ENCODE assay signal across 24 cellular contexts in genomic region chr9:1454980-1455367, GRCh38.
"Had no signal": no experiment of that assay in that cellular context is flagged by ENCODE, and none has a peak within 500 bp of the region (broad histone marks: within the 10 kb centered on the region; RNA-seq: fewer than 3 reads in every experiment).

No MANE protein-coding gene starts in this region.

- H3K27ac ChIP-seq: ascending aorta, Peyer's patch, RWPE1, SJCRH30, WERI-Rb-1 had no signal

- H3K27me3 ChIP-seq: ascending aorta, body of pancreas, Peyer's patch, SJCRH30 had no signal

- H3K4me1 Mint-ChIP-seq: activated naive CD8-positive, alpha-beta T cell treated with anti-CD3 and anti-CD28 coated beads, Interleukin-2, amount 10 ng/mL, durations not matched to agents 7 days and 5 days had no signal

- H3K9me3 Mint-ChIP-seq: activated naive CD8-positive, alpha-beta T cell treated with anti-CD3 and anti-CD28 coated beads, Interleukin-2, amount 10 ng/mL, durations not matched to agents 7 days and 5 days had no signal

- DNase-seq: activated CD4-positive, alpha-beta T cell treated with anti-CD3 and anti-CD28 coated beads for 48 hours; activated CD4-positive, alpha-beta T cell treated with anti-CD3 and anti-CD28 coated beads, Interleukin-2, amount 50 U/mL, for 4 hours; activated CD8-positive, alpha-beta memory T cell treated with anti-CD3 and anti-CD28 coated beads, Interleukin-2, amount 50 U/mL, for 48 hours; activated CD8-positive, alpha-beta T cell treated with anti-CD3 and anti-CD28 coated beads, Interleukin-2, amount 10 ng/mL, durations not matched to agents 7 days and 5 days; activated naive CD4-positive, alpha-beta T cell treated with anti-CD3 and anti-CD28 coated beads, Interleukin-2, amount 50 U/mL, for 16 hours; activated naive CD8-positive, alpha-beta T cell treated with anti-CD3 and anti-CD28 coated beads, Interleukin-2, amount 10 ng/mL, durations not matched to agents 7 days and 5 days; activated T-cell treated with anti-CD3 and anti-CD28 coated beads, Interleukin-2, amount 50 U/mL, for 1 hour; MM.1S; NCI-H1105 treated with DMSO at 0.1 percent for 48 hours; NCI-H1436 treated with DMSO at 0.1 percent for 48 hours; NCI-H187; NCI-H2081; NCI-H510A treated with DMSO at 0.1 percent for 48 hours; NCI-H69; NK-92 treated with Interleukin-12 subunit alpha and Interleukin-12 subunit beta, amount 100 ng/mL, for 24 hours; Peyer's patch; Right ventricle myocardium superior; SK-N-SH; T-helper 1 cell; WERI-Rb-1 had no signal

- H3K9me3 ChIP-seq: ascending aorta, body of pancreas, Peyer's patch, SJCRH30, SK-N-SH had no signal

- H3K4me3 Mint-ChIP-seq: activated CD8-positive, alpha-beta T cell treated with anti-CD3 and anti-CD28 coated beads, Interleukin-2, amount 10 ng/mL, durations not matched to agents 7 days and 5 days; activated naive CD8-positive, alpha-beta T cell treated with anti-CD3 and anti-CD28 coated beads, Interleukin-2, amount 10 ng/mL, durations not matched to agents 7 days and 5 days had no signal

- H3K27ac Mint-ChIP-seq: activated CD8-positive, alpha-beta T cell treated with anti-CD3 and anti-CD28 coated beads, Interleukin-2, amount 10 ng/mL, durations not matched to agents 7 days and 5 days; activated naive CD8-positive, alpha-beta T cell treated with anti-CD3 and anti-CD28 coated beads, Interleukin-2, amount 10 ng/mL, durations not matched to agents 7 days and 5 days had no signal

- H3K4me3 ChIP-seq: ascending aorta, body of pancreas, Peyer's patch, SJCRH30 had no signal

- H3K27me3 Mint-ChIP-seq: activated naive CD8-positive, alpha-beta T cell treated with anti-CD3 and anti-CD28 coated beads, Interleukin-2, amount 10 ng/mL, durations not matched to agents 7 days and 5 days had no signal

- ATAC-seq: activated CD8-positive, alpha-beta T cell treated with anti-CD3 and anti-CD28 coated beads, Interleukin-2, amount 10 ng/mL, durations not matched to agents 7 days and 5 days; body of pancreas had no signal

- H3K36me3 ChIP-seq: ascending aorta, Peyer's patch, SJCRH30, WERI-Rb-1 had no signal

- H3K4me1 ChIP-seq: ascending aorta, Peyer's patch had no signal

- H3K36me3 Mint-ChIP-seq: activated naive CD8-positive, alpha-beta T cell treated with anti-CD3 and anti-CD28 coated beads, Interleukin-2, amount 10 ng/mL, durations not matched to agents 7 days and 5 days had no signal
